In the genomic region with DNA sequence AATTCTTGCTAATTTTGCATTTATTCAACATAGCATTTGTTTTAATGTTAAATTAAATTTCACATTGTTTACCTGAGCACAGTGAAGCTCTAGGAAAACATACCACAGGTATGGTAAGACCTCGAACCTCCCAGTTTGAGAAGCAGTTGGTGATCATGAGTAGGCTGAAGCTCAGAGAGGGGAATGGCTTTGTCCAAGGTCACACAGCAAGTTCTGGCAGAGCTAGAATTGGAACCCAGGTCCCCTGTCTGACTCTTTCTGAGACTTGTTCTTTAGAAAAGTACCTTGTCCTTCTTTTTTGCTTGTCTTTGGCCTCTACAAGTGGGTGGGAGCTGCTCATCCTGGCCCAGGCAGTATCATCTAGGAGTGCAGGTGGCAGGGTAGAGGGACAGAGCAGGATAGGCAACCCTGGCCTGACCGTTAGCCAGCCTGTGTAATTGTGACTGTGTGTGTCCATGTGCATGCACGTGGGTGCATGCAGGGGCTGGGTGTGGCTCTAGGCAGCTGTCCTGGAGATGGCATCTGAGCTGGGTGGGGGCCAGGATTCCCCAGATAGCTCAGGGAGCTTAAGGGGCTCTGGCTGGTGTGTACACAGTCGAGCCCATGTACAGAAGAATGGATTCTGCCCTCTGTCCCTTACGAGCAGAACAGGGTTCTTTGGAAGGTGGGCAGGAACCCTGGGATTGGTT, we compare ENCODE assay signal across 1 cellular context.
TF ChIP-seq lines count a peak whose summit lies in the region.

No MANE protein-coding gene starts in this region.

TF ChIP-seq in K562, 482 proteins besides CTCF, POLR2A, EP300 and RAD21:
- TF ChIP-seq PTTG1 (tag; IDR thresholded peaks at IDR 0.05; ENCODE audit: low read depth), result no peak
- 0 out of 4 replicates have a peak, but pooled peaks of 1 of the 2 experiments have one; percentile 16 for TF ChIP-seq MAZ (CRISPR knock-in tag; conservative IDR thresholded peaks at IDR 0.05 in 1 of 2, IDR thresholded peaks at IDR 0.05 in 1 of 2)
- TF ChIP-seq SMAD3 (CRISPR knock-in tag; conservative IDR thresholded peaks at IDR 0.05), result no peak
- TF ChIP-seq, protein P1, sequence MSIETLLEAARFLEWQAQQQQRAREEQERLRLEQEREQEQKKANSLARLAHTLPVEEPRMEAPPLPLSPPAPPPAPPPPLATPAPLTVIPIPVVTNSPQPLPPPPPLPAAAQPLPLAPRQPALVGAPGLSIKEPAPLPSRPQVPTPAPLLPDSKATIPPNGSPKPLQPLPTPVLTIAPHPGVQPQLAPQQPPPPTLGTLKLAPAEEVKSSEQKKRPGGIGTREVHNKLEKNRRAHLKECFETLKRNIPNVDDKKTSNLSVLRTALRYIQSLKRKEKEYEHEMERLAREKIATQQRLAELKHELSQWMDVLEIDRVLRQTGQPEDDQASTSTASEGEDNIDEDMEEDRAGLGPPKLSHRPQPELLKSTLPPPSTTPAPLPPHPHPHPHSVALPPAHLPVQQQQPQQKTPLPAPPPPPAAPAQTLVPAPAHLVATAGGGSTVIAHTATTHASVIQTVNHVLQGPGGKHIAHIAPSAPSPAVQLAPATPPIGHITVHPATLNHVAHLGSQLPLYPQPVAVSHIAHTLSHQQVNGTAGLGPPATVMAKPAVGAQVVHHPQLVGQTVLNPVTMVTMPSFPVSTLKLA (conservative IDR thresholded peaks at IDR 0.05), result peak in 1 of 2 experiments; percentile 26; a peak in 1 of 4 replicates
- TF ChIP-seq, protein P2, sequence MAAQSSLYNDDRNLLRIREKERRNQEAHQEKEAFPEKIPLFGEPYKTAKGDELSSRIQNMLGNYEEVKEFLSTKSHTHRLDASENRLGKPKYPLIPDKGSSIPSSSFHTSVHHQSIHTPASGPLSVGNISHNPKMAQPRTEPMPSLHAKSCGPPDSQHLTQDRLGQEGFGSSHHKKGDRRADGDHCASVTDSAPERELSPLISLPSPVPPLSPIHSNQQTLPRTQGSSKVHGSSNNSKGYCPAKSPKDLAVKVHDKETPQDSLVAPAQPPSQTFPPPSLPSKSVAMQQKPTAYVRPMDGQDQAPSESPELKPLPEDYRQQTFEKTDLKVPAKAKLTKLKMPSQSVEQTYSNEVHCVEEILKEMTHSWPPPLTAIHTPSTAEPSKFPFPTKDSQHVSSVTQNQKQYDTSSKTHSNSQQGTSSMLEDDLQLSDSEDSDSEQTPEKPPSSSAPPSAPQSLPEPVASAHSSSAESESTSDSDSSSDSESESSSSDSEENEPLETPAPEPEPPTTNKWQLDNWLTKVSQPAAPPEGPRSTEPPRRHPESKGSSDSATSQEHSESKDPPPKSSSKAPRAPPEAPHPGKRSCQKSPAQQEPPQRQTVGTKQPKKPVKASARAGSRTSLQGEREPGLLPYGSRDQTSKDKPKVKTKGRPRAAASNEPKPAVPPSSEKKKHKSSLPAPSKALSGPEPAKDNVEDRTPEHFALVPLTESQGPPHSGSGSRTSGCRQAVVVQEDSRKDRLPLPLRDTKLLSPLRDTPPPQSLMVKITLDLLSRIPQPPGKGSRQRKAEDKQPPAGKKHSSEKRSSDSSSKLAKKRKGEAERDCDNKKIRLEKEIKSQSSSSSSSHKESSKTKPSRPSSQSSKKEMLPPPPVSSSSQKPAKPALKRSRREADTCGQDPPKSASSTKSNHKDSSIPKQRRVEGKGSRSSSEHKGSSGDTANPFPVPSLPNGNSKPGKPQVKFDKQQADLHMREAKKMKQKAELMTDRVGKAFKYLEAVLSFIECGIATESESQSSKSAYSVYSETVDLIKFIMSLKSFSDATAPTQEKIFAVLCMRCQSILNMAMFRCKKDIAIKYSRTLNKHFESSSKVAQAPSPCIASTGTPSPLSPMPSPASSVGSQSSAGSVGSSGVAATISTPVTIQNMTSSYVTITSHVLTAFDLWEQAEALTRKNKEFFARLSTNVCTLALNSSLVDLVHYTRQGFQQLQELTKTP (IDR thresholded peaks at IDR 0.05; ENCODE audit: low read depth in 1 of 2, partially characterized antibody in 2 of 2), result no peak
- no peak for TF ChIP-seq MCM3 (IDR thresholded peaks at IDR 0.05)
- TF ChIP-seq, protein P3, sequence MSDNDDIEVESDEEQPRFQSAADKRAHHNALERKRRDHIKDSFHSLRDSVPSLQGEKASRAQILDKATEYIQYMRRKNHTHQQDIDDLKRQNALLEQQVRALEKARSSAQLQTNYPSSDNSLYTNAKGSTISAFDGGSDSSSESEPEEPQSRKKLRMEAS (CRISPR knock-in tag; IDR thresholded peaks at IDR 0.05), result peak; percentile 44; the same call in 1 of the 2 replicates
- TF ChIP-seq CBFB (CRISPR knock-in tag; IDR thresholded peaks at IDR 0.05), result no peak
- no peak for TF ChIP-seq ZSCAN32 (CRISPR knock-in tag; IDR thresholded peaks at IDR 0.05)
- 0 out of 2 replicates have a peak, but pooled peaks have one; percentile 22 for TF ChIP-seq POLR2G (IDR thresholded peaks at IDR 0.05; ENCODE audit: low read depth, low read length)
- TF ChIP-seq FOXP1 (CRISPR knock-in tag; IDR thresholded peaks at IDR 0.05), result 0 out of 2 replicates have a peak, but pooled peaks have one; percentile 23
- TF ChIP-seq BCOR (IDR thresholded peaks at IDR 0.05), result peak; percentile 77
- TF ChIP-seq, protein P4, sequence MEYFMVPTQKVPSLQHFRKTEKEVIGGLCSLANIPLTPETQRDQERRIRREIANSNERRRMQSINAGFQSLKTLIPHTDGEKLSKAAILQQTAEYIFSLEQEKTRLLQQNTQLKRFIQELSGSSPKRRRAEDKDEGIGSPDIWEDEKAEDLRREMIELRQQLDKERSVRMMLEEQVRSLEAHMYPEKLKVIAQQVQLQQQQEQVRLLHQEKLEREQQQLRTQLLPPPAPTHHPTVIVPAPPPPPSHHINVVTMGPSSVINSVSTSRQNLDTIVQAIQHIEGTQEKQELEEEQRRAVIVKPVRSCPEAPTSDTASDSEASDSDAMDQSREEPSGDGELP (CRISPR knock-in tag; IDR thresholded peaks at IDR 0.05; ENCODE audit: borderline replicate concordance), result no peak
- TF ChIP-seq FOXK2 (conservative IDR thresholded peaks at IDR 0.05 in 1 of 2, IDR thresholded peaks at IDR 0.05 in 1 of 2; ENCODE audit: low read depth in 2 of 2), result no peak
- TF ChIP-seq RBM25 (IDR thresholded peaks at IDR 0.05; ENCODE audit: low read depth, low read length, severe bottlenecking), result peak; percentile 86
- peak; percentile 86 for TF ChIP-seq ZFP36 (IDR thresholded peaks at IDR 0.05; ENCODE audit: low read depth, low read length, partially characterized antibody)
TF ChIP-seq in K562: peak in this region for 8.
